Comparison of ENCODE assay signal across 8 cellular contexts in the genomic region with DNA sequence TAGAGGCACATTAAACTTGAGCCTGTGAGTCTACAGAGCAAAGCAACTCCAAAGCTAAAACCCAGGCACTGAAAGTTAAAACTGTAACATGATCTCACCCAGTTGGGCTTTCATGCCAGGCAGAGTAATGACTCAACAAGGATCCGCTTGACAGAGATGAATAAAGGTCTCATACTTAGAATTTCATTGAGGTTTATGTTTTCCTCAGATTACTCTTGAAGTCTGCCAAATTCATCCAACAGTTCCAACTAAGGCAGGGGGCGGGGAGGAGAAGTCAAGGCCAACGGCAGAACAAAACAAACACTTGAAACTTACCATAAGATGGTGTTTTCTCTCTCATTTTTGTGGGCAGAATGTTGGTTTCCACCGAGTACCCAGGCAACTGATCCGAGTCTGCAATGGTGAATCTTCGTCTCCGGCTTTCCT. TPM values are rescaled to one million over a fixed set of nuclear protein-coding genes. Genes with fewer than 3 reads are reported as not detected.
A peak's percentile ranks its signal among the peaks of the same experiment; 100 is the strongest.
DNase-seq lines count a peak whose midpoint lies in the region; ATAC-seq and TF ChIP-seq lines count a peak whose summit lies in the region.

No MANE protein-coding gene starts in this region.

- no peak for TF ChIP-seq POLR2A in prostate gland (IDR thresholded peaks at IDR 0.05)

- intact Hi-C loops in Calu3 (cut with micrococcal nuclease; ENCODE audit: unreplicated experiment) (loop anchor here (1.0 kb wide), 1 partner anchor 256 kb away; no protein-coding TSS in a partner anchor), prostate gland (cut with DNase I) (loop anchor here (5.0 kb wide), 1 partner anchor 97 kb away; no protein-coding TSS in a partner anchor)

- POLR2A ChIA-PET in HEK293 (lab: Yijun Ruan, JAX): interaction anchor here (0.6 to 1.0 kb wide), 2 partner anchors 37 to 125 kb away, joined by 4 to 6 read pairs; no protein-coding TSS in a partner anchor

- DNase-seq in Calu3: peak; percentile 42
- DNase-seq in SW 1271 (lab: John Stamatoyannopoulos, UW): peak; percentile 60 to 86
- peak; percentile 92 to 95 for DNase-seq in foreskin fibroblast
- DNase-seq in prostate gland (ENCODE audit: low spot score): peak; percentile 40
- DNase-seq in NCI-H510A treated with DMSO at 0.1 percent for 48 hours (lab: John Stamatoyannopoulos, UW): no peak

- H3K36me3 ChIP-seq in HEK293 (ENCODE audit: control insufficient read depth in 2 of 2, insufficient read depth in 1 of 2, low read length in 2 of 2) (peaks cover 6 to 38% of the 10 kb centered on the region in 2 experiments; a peak in 2 of 3 replicates), prostate gland (no peaks in the 10 kb centered on the region)

- BruUV-seq in Calu3 (replicated peaks; lab: Mats Ljungman, UMichigan): no TSS peak

- no peaks in the 10 kb centered on the region for H3K27me3 Mint-ChIP-seq in Calu3 (ENCODE audit: unreplicated experiment)
- H3K27me3 Mint-ChIP-seq in stimulated activated memory B cell treated with anti-CD40 and anti-IgM and Interleukin-4, amounts not matched to agents 10 μg/mL and 1 μg/mL and 100 μg/mL, for 72 hours: peaks cover 13% of the 10 kb centered on the region

- no peak overlapping the region for H3K4me3 Mint-ChIP-seq in Calu3 (ENCODE audit: low read depth, unreplicated experiment)
- no peak overlapping the region for H3K4me3 Mint-ChIP-seq in stimulated activated memory B cell treated with anti-CD40 and anti-IgM and Interleukin-4, amounts not matched to agents 10 μg/mL and 1 μg/mL and 100 μg/mL, for 72 hours

- H3K4me1 ChIP-seq in HEK293 (ENCODE audit: control insufficient read depth, insufficient read depth, low read length): peaks cover 11% of the 10 kb centered on the region
- no peaks in the 10 kb centered on the region for H3K4me1 ChIP-seq in prostate gland (replicated peaks)

- no peaks in the 10 kb centered on the region for H3K36me3 Mint-ChIP-seq in Calu3 (ENCODE audit: insufficient read depth, unreplicated experiment)
- no peaks in the 10 kb centered on the region for H3K36me3 Mint-ChIP-seq in stimulated activated memory B cell treated with anti-CD40 and anti-IgM and Interleukin-4, amounts not matched to agents 10 μg/mL and 1 μg/mL and 100 μg/mL, for 72 hours

- H3K4me1 Mint-ChIP-seq in Calu3 (ENCODE audit: low read depth, unreplicated experiment): peaks cover 28% of the 10 kb centered on the region
- peaks cover 6% of the 10 kb centered on the region for H3K4me1 Mint-ChIP-seq in stimulated activated memory B cell treated with anti-CD40 and anti-IgM and Interleukin-4, amounts not matched to agents 10 μg/mL and 1 μg/mL and 100 μg/mL, for 72 hours

- TF ChIP-seq CTCF in Calu3 (IDR thresholded peaks at IDR 0.05; ENCODE audit: unreplicated experiment): no peak
- no peak for TF ChIP-seq CTCF in HEK293 (tag by site-specific recombination; IDR thresholded peaks at IDR 0.05)
- TF ChIP-seq CTCF in foreskin fibroblast (IDR thresholded peaks at IDR 0.05; ENCODE audit: low read depth, low read length): no peak
- no peak for TF ChIP-seq CTCF in prostate gland (IDR thresholded peaks at IDR 0.05)

- CTCF ChIA-PET in Calu3 (lab: Charles Lee) (interaction anchor here (0.8 kb wide), 1 partner anchor 46 kb away, joined by 3 read pairs; no protein-coding TSS in a partner anchor), HEK293 (lab: Yijun Ruan, JAX) (interaction anchor here (0.6 kb wide), 2 partner anchors 254 to 645 kb away, joined by 3 read pairs; no protein-coding TSS in a partner anchor)

- H3K4me3 ChIP-seq in HEK293 (ENCODE audit: low read depth, low read length) (no peak overlapping the region), foreskin fibroblast (ENCODE audit: low read depth in 1 of 2, low read length in 2 of 2) (no peak overlapping the region), prostate gland (no peak overlapping the region)

- H3K27ac ChIP-seq in HEK293 (ENCODE audit: extremely low read depth, low read depth, low read length): peak overlapping the region; percentile 50
- H3K27ac ChIP-seq in prostate gland: peak overlapping the region; percentile 44 to 59

- H3K27ac Mint-ChIP-seq in Calu3 (ENCODE audit: unreplicated experiment): no peak overlapping the region
- no peak overlapping the region for H3K27ac Mint-ChIP-seq in stimulated activated memory B cell treated with anti-CD40 and anti-IgM and Interleukin-4, amounts not matched to agents 10 μg/mL and 1 μg/mL and 100 μg/mL, for 72 hours

- H3K9me3 ChIP-seq in HEK293 (ENCODE audit: control insufficient read depth, insufficient read depth, low read depth, low read length) (no peaks in the 10 kb centered on the region), prostate gland (no peaks in the 10 kb centered on the region)

- no peaks in the 10 kb centered on the region for H3K27me3 ChIP-seq in prostate gland (replicated peaks; ENCODE audit: insufficient read depth)

- WGBS in prostate gland: 13% methylated on average over 7 of the region's 7 CpGs

- no peaks in the 10 kb centered on the region for H3K9me3 Mint-ChIP-seq in Calu3 (ENCODE audit: low read depth, unreplicated experiment)
- H3K9me3 Mint-ChIP-seq in stimulated activated memory B cell treated with anti-CD40 and anti-IgM and Interleukin-4, amounts not matched to agents 10 μg/mL and 1 μg/mL and 100 μg/mL, for 72 hours: peaks cover 4% of the 10 kb centered on the region

- ATAC-seq in HG03097 (IDR thresholded peaks at IDR 0.05; ENCODE audit: low FRiP score, unreplicated experiment): no peak
- ATAC-seq in stimulated activated memory B cell treated with anti-CD40 and anti-IgM and Interleukin-4, amounts not matched to agents 10 μg/mL and 1 μg/mL and 100 μg/mL, for 72 hours: no peak

TF ChIP-seq in HEK293, 187 proteins besides CTCF, POLR2A, EP300 and RAD21 (continues in another document):
- TF ChIP-seq, protein P1, sequence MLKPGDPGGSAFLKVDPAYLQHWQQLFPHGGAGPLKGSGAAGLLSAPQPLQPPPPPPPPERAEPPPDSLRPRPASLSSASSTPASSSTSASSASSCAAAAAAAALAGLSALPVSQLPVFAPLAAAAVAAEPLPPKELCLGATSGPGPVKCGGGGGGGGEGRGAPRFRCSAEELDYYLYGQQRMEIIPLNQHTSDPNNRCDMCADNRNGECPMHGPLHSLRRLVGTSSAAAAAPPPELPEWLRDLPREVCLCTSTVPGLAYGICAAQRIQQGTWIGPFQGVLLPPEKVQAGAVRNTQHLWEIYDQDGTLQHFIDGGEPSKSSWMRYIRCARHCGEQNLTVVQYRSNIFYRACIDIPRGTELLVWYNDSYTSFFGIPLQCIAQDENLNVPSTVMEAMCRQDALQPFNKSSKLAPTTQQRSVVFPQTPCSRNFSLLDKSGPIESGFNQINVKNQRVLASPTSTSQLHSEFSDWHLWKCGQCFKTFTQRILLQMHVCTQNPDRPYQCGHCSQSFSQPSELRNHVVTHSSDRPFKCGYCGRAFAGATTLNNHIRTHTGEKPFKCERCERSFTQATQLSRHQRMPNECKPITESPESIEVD (tag by site-specific recombination; IDR thresholded peaks at IDR 0.05): peak; percentile 97
- TF ChIP-seq ZNF473 (tag by site-specific recombination; IDR thresholded peaks at IDR 0.05) (no peak), ZNF558 (tag by site-specific recombination; IDR thresholded peaks at IDR 0.05) (peak; percentile 80; the same call in 1 of the 2 replicates), ZNF785 (tag by site-specific recombination; IDR thresholded peaks at IDR 0.05) (no peak), KLF8 (tag by site-specific recombination; IDR thresholded peaks at IDR 0.05) (peak; percentile 42; the same call in 1 of the 2 replicates), ZNF707 (tag by site-specific recombination; IDR thresholded peaks at IDR 0.05) (no peak), ZNF394 (tag by site-specific recombination; IDR thresholded peaks at IDR 0.05; ENCODE audit: borderline replicate concordance) (no peak), ZNF837 (tag by site-specific recombination; IDR thresholded peaks at IDR 0.05) (no peak), SP7 (tag by site-specific recombination; IDR thresholded peaks at IDR 0.05) (peak; percentile 74), ZNF202 (tag by site-specific recombination; IDR thresholded peaks at IDR 0.05; ENCODE audit: borderline replicate concordance) (no peak), SP3 (tag by site-specific recombination; IDR thresholded peaks at IDR 0.05) (no peak), ZNF701 (tag by site-specific recombination; IDR thresholded peaks at IDR 0.05) (no peak), ZNF354C (tag by site-specific recombination; IDR thresholded peaks at IDR 0.05; ENCODE audit: borderline replicate concordance, low read depth) (no peak), ZBTB7A (tag by site-specific recombination; IDR thresholded peaks at IDR 0.05; ENCODE audit: low read depth) (no peak), PRDM1 (tag by site-specific recombination; IDR thresholded peaks at IDR 0.05) (peak; percentile 59; the same call in 1 of the 2 replicates), ZNF223 (tag by site-specific recombination; IDR thresholded peaks at IDR 0.05) (no peak), ZSCAN30 (tag by site-specific recombination; IDR thresholded peaks at IDR 0.05) (peak; percentile 70; the same call in 1 of the 2 replicates), GLI4 (tag by site-specific recombination; IDR thresholded peaks at IDR 0.05) (no peak)
- TF ChIP-seq, protein P2, sequence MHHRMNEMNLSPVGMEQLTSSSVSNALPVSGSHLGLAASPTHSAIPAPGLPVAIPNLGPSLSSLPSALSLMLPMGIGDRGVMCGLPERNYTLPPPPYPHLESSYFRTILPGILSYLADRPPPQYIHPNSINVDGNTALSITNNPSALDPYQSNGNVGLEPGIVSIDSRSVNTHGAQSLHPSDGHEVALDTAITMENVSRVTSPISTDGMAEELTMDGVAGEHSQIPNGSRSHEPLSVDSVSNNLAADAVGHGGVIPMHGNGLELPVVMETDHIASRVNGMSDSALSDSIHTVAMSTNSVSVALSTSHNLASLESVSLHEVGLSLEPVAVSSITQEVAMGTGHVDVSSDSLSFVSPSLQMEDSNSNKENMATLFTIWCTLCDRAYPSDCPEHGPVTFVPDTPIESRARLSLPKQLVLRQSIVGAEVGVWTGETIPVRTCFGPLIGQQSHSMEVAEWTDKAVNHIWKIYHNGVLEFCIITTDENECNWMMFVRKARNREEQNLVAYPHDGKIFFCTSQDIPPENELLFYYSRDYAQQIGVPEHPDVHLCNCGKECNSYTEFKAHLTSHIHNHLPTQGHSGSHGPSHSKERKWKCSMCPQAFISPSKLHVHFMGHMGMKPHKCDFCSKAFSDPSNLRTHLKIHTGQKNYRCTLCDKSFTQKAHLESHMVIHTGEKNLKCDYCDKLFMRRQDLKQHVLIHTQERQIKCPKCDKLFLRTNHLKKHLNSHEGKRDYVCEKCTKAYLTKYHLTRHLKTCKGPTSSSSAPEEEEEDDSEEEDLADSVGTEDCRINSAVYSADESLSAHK (tag by site-specific recombination; IDR thresholded peaks at IDR 0.05): peak; percentile 78

RNA-seq across cellular contexts. Expression of a gene that starts 54.0 kb away (rescaled TPM):
- total RNA-seq in Calu3 (2022) (0.29 and 0.52 TPM in 2 replicates), prostate gland (1 to 10 TPM; 1.0 to 6.1 TPM)
